In genomic region chr22:29654420-29654819, GRCh38 we compare ENCODE assay signal across 35 cellular contexts.
"Had no signal": no experiment of that assay in that cellular context is flagged by ENCODE, and none has a peak within 500 bp of the region (broad histone marks: within the 10 kb centered on the region; RNA-seq: fewer than 3 reads in every experiment).

No MANE protein-coding gene starts in this region.

- H3K4me3 Mint-ChIP-seq: activated CD4-positive, alpha-beta memory T cell treated with anti-CD3 and anti-CD28 coated beads, Interleukin-2, amount 10 ng/mL, durations not matched to agents 7 days and 5 days; activated CD8-positive, alpha-beta memory T cell treated with anti-CD3 and anti-CD28 coated beads, Interleukin-2, amount 10 ng/mL, durations not matched to agents 7 days and 5 days; activated naive CD4-positive, alpha-beta T cell treated with anti-CD3 and anti-CD28 coated beads, Interleukin-2, amount 10 ng/mL, durations not matched to agents 7 days and 5 days; activated naive CD8-positive, alpha-beta T cell; activated naive CD8-positive, alpha-beta T cell treated with anti-CD3 and anti-CD28 coated beads, Interleukin-2, amount 50 U/mL, for 24 hours; IgD-negative memory B cell had no signal

- H3K27me3 ChIP-seq: ascending aorta, breast epithelium, SJCRH30 had no signal

- H3K27ac ChIP-seq: ascending aorta, breast epithelium, SJCRH30, WERI-Rb-1 had no signal

- H3K4me3 ChIP-seq: ascending aorta, breast epithelium, SJCRH30 had no signal

- H3K4me1 ChIP-seq: ascending aorta, SJCRH30 had no signal

- H3K9me3 ChIP-seq: ascending aorta, breast epithelium, SJCRH30 had no signal

- H3K27ac Mint-ChIP-seq: activated CD4-positive, alpha-beta memory T cell treated with anti-CD3 and anti-CD28 coated beads, Interleukin-2, amount 10 ng/mL, durations not matched to agents 7 days and 5 days; activated CD8-positive, alpha-beta memory T cell treated with anti-CD3 and anti-CD28 coated beads, Interleukin-2, amount 10 ng/mL, durations not matched to agents 7 days and 5 days; activated naive CD4-positive, alpha-beta T cell treated with anti-CD3 and anti-CD28 coated beads, Interleukin-2, amount 10 ng/mL, durations not matched to agents 7 days and 5 days; activated naive CD8-positive, alpha-beta T cell; activated naive CD8-positive, alpha-beta T cell treated with anti-CD3 and anti-CD28 coated beads, Interleukin-2, amount 50 U/mL, for 24 hours had no signal

- DNase-seq: activated CD4-positive, alpha-beta memory T cell treated with anti-CD3 and anti-CD28 coated beads, Interleukin-2, amount 10 ng/mL, durations not matched to agents 7 days and 5 days; activated CD4-positive, alpha-beta T cell treated with anti-CD3 and anti-CD28 coated beads for 1 hour; activated CD4-positive, alpha-beta T cell treated with anti-CD3 and anti-CD28 coated beads for 48 hours; activated CD4-positive, CD25-positive, alpha-beta regulatory T cell; activated CD8-positive, alpha-beta memory T cell treated with anti-CD3 and anti-CD28 coated beads for 24 hours; activated CD8-positive, alpha-beta memory T cell treated with anti-CD3 and anti-CD28 coated beads, Interleukin-2, amount 10 ng/mL, durations not matched to agents 7 days and 5 days; activated CD8-positive, alpha-beta memory T cell treated with anti-CD3 and anti-CD28 coated beads, Interleukin-2, amount 50 U/mL, for 48 hours; activated effector memory CD4-positive, alpha-beta T cell treated with Interleukin-2 at 50 U/mL for 16 hours; activated naive CD4-positive, alpha-beta T cell treated with anti-CD3 and anti-CD28 coated beads, Interleukin-2, amount 10 ng/mL, durations not matched to agents 7 days and 5 days; activated naive CD8-positive, alpha-beta T cell treated with anti-CD3 and anti-CD28 coated beads, Interleukin-2, amount 50 U/mL, for 24 hours; activated T-cell treated with anti-CD3 and anti-CD28 coated beads, Interleukin-2, amount 50 U/mL, for 48 hours; amygdala; Karpas-422; KBM-7; NCI-H1092 treated with DMSO at 0.1 percent for 48 hours; NCI-H1417; NCI-H146; NCI-H187; NCI-H2029 treated with DMSO at 0.1 percent for 48 hours; NCI-H2107; NCI-H2171; NCI-H510A; NCI-H526; NCI-H748 treated with DMSO at 0.1 percent for 48 hours; SHP77; SJCRH30; SW 1271; T-helper 1 cell; T-helper 2 cell; T-helper 9 cell; WERI-Rb-1 had no signal

- H3K27me3 Mint-ChIP-seq: activated CD4-positive, alpha-beta memory T cell treated with anti-CD3 and anti-CD28 coated beads, Interleukin-2, amount 10 ng/mL, durations not matched to agents 7 days and 5 days; activated CD8-positive, alpha-beta memory T cell treated with anti-CD3 and anti-CD28 coated beads, Interleukin-2, amount 10 ng/mL, durations not matched to agents 7 days and 5 days; activated naive CD4-positive, alpha-beta T cell treated with anti-CD3 and anti-CD28 coated beads, Interleukin-2, amount 10 ng/mL, durations not matched to agents 7 days and 5 days; activated naive CD8-positive, alpha-beta T cell; activated naive CD8-positive, alpha-beta T cell treated with anti-CD3 and anti-CD28 coated beads, Interleukin-2, amount 50 U/mL, for 24 hours; IgD-negative memory B cell had no signal

- H3K36me3 ChIP-seq: breast epithelium had no signal

- H3K4me1 Mint-ChIP-seq: activated CD4-positive, alpha-beta memory T cell treated with anti-CD3 and anti-CD28 coated beads, Interleukin-2, amount 10 ng/mL, durations not matched to agents 7 days and 5 days; activated naive CD4-positive, alpha-beta T cell treated with anti-CD3 and anti-CD28 coated beads, Interleukin-2, amount 10 ng/mL, durations not matched to agents 7 days and 5 days; activated naive CD8-positive, alpha-beta T cell treated with anti-CD3 and anti-CD28 coated beads, Interleukin-2, amount 50 U/mL, for 24 hours had no signal

- H3K9me3 Mint-ChIP-seq: activated CD4-positive, alpha-beta memory T cell treated with anti-CD3 and anti-CD28 coated beads, Interleukin-2, amount 10 ng/mL, durations not matched to agents 7 days and 5 days; activated naive CD4-positive, alpha-beta T cell treated with anti-CD3 and anti-CD28 coated beads, Interleukin-2, amount 10 ng/mL, durations not matched to agents 7 days and 5 days; activated naive CD8-positive, alpha-beta T cell treated with anti-CD3 and anti-CD28 coated beads, Interleukin-2, amount 50 U/mL, for 24 hours; IgD-negative memory B cell had no signal
